Comparison of ENCODE assay signal across 1 cellular context in genomic region chr10:67837519-67838314, GRCh38.
TF ChIP-seq lines count a peak whose summit lies in the region.

DNAJC12 (minus strand) TSS chr10:67838188; CDS start chr10:67838011, 177 bp downstream.

TF ChIP-seq in K562, 482 proteins besides CTCF, POLR2A, EP300 and RAD21 (continued from another document and continues in another):
- TF ChIP-seq E2F8 (IDR thresholded peaks at IDR 0.05; ENCODE audit: low read depth, partially characterized antibody) (no peak), ZNF134 (CRISPR knock-in tag; conservative IDR thresholded peaks at IDR 0.05) (no peak), TAF15 (IDR thresholded peaks at IDR 0.05; ENCODE audit: low read depth, low read length) (no peak), ZKSCAN8 (CRISPR knock-in tag; IDR thresholded peaks at IDR 0.05) (no peak), ETV5 (CRISPR knock-in tag; IDR thresholded peaks at IDR 0.05; ENCODE audit: low read depth) (no peak), ZNF518B (CRISPR knock-in tag; IDR thresholded peaks at IDR 0.05) (no peak), CBX1 (IDR thresholded peaks at IDR 0.05; ENCODE audit: low read depth) (no peak), MTA2 (IDR thresholded peaks at IDR 0.05; ENCODE audit: low read depth) (no peak), BMI1 (IDR thresholded peaks at IDR 0.05; ENCODE audit: low read length) (no peak), ZBTB7A (IDR thresholded peaks at IDR 0.05; ENCODE audit: borderline replicate concordance, control insufficient read depth, low read depth, low read length) (no peak), ZNF239 (CRISPR knock-in tag; IDR thresholded peaks at IDR 0.05) (no peak), CBFA2T2 (conservative IDR thresholded peaks at IDR 0.05) (no peak), FOXP4 (CRISPR knock-in tag; IDR thresholded peaks at IDR 0.05; ENCODE audit: borderline replicate concordance) (no peak), NFYB (IDR thresholded peaks at IDR 0.05; ENCODE audit: extremely low read depth, insufficient read length) (no peak), NFIX (CRISPR knock-in tag; IDR thresholded peaks at IDR 0.05; ENCODE audit: low read depth) (no peak), MEF2D (tag; conservative IDR thresholded peaks at IDR 0.05; ENCODE audit: low read depth) (no peak), EGR1 (conservative IDR thresholded peaks at IDR 0.05) (no peak), FUS (optimal IDR thresholded peaks at IDR 0.05; ENCODE audit: low read depth, low read length) (no peak), ZNF830 (CRISPR knock-in tag; IDR thresholded peaks at IDR 0.05) (no peak)
- TF ChIP-seq, protein P1, sequence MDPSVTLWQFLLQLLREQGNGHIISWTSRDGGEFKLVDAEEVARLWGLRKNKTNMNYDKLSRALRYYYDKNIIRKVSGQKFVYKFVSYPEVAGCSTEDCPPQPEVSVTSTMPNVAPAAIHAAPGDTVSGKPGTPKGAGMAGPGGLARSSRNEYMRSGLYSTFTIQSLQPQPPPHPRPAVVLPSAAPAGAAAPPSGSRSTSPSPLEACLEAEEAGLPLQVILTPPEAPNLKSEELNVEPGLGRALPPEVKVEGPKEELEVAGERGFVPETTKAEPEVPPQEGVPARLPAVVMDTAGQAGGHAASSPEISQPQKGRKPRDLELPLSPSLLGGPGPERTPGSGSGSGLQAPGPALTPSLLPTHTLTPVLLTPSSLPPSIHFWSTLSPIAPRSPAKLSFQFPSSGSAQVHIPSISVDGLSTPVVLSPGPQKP (CRISPR knock-in tag; IDR thresholded peaks at IDR 0.05) = no peak
- TF ChIP-seq, protein P2, sequence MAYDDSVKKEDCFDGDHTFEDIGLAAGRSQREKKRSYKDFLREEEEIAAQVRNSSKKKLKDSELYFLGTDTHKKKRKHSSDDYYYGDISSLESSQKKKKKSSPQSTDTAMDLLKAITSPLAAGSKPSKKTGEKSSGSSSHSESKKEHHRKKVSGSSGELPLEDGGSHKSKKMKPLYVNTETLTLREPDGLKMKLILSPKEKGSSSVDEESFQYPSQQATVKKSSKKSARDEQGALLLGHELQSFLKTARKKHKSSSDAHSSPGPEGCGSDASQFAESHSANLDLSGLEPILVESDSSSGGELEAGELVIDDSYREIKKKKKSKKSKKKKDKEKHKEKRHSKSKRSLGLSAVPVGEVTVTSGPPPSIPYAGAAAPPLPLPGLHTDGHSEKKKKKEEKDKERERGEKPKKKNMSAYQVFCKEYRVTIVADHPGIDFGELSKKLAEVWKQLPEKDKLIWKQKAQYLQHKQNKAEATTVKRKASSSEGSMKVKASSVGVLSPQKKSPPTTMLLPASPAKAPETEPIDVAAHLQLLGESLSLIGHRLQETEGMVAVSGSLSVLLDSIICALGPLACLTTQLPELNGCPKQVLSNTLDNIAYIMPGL (CRISPR knock-in tag; IDR thresholded peaks at IDR 0.05) = no peak
- TF ChIP-seq, protein P3, sequence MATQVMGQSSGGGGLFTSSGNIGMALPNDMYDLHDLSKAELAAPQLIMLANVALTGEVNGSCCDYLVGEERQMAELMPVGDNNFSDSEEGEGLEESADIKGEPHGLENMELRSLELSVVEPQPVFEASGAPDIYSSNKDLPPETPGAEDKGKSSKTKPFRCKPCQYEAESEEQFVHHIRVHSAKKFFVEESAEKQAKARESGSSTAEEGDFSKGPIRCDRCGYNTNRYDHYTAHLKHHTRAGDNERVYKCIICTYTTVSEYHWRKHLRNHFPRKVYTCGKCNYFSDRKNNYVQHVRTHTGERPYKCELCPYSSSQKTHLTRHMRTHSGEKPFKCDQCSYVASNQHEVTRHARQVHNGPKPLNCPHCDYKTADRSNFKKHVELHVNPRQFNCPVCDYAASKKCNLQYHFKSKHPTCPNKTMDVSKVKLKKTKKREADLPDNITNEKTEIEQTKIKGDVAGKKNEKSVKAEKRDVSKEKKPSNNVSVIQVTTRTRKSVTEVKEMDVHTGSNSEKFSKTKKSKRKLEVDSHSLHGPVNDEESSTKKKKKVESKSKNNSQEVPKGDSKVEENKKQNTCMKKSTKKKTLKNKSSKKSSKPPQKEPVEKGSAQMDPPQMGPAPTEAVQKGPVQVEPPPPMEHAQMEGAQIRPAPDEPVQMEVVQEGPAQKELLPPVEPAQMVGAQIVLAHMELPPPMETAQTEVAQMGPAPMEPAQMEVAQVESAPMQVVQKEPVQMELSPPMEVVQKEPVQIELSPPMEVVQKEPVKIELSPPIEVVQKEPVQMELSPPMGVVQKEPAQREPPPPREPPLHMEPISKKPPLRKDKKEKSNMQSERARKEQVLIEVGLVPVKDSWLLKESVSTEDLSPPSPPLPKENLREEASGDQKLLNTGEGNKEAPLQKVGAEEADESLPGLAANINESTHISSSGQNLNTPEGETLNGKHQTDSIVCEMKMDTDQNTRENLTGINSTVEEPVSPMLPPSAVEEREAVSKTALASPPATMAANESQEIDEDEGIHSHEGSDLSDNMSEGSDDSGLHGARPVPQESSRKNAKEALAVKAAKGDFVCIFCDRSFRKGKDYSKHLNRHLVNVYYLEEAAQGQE (CRISPR knock-in tag; IDR thresholded peaks at IDR 0.05; ENCODE audit: low read depth) = no peak
- TF ChIP-seq, protein P4, sequence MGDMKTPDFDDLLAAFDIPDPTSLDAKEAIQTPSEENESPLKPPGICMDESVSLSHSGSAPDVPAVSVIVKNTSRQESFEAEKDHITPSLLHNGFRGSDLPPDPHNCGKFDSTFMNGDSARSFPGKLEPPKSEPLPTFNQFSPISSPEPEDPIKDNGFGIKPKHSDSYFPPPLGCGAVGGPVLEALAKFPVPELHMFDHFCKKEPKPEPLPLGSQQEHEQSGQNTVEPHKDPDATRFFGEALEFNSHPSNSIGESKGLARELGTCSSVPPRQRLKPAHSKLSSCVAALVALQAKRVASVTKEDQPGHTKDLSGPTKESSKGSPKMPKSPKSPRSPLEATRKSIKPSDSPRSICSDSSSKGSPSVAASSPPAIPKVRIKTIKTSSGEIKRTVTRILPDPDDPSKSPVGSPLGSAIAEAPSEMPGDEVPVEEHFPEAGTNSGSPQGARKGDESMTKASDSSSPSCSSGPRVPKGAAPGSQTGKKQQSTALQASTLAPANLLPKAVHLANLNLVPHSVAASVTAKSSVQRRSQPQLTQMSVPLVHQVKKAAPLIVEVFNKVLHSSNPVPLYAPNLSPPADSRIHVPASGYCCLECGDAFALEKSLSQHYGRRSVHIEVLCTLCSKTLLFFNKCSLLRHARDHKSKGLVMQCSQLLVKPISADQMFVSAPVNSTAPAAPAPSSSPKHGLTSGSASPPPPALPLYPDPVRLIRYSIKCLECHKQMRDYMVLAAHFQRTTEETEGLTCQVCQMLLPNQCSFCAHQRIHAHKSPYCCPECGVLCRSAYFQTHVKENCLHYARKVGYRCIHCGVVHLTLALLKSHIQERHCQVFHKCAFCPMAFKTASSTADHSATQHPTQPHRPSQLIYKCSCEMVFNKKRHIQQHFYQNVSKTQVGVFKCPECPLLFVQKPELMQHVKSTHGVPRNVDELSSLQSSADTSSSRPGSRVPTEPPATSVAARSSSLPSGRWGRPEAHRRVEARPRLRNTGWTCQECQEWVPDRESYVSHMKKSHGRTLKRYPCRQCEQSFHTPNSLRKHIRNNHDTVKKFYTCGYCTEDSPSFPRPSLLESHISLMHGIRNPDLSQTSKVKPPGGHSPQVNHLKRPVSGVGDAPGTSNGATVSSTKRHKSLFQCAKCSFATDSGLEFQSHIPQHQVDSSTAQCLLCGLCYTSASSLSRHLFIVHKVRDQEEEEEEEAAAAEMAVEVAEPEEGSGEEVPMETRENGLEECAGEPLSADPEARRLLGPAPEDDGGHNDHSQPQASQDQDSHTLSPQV (IDR thresholded peaks at IDR 0.05) = peak; percentile 69
- TF ChIP-seq, protein P5, sequence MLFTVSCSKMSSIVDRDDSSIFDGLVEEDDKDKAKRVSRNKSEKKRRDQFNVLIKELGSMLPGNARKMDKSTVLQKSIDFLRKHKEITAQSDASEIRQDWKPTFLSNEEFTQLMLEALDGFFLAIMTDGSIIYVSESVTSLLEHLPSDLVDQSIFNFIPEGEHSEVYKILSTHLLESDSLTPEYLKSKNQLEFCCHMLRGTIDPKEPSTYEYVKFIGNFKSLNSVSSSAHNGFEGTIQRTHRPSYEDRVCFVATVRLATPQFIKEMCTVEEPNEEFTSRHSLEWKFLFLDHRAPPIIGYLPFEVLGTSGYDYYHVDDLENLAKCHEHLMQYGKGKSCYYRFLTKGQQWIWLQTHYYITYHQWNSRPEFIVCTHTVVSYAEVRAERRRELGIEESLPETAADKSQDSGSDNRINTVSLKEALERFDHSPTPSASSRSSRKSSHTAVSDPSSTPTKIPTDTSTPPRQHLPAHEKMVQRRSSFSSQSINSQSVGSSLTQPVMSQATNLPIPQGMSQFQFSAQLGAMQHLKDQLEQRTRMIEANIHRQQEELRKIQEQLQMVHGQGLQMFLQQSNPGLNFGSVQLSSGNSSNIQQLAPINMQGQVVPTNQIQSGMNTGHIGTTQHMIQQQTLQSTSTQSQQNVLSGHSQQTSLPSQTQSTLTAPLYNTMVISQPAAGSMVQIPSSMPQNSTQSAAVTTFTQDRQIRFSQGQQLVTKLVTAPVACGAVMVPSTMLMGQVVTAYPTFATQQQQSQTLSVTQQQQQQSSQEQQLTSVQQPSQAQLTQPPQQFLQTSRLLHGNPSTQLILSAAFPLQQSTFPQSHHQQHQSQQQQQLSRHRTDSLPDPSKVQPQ (CRISPR knock-in tag; IDR thresholded peaks at IDR 0.05; ENCODE audit: borderline replicate concordance) = no peak
